ENCODE assay signal across 8 cellular contexts in the genomic region with DNA sequence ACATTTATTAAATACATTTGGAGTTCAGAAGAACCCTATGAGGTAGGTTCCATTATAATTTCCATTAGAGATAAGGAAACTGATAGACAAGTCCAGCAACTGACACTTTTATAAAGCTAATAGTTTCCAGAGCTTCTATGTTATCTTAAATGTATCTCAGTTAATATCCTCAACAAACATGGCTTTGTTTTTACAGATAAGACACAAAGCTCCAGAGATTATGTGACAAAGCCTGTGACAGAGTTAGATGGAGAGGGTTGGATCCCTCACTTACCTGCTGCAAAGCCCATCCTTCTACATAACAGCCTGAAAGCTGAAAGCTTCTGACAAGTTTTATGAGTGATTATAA. TPM values are rescaled to one million over a fixed set of nuclear protein-coding genes. Genes with fewer than 3 reads are reported as not detected.
DNase-seq lines count a peak whose midpoint lies in the region; ATAC-seq and TF ChIP-seq lines count a peak whose summit lies in the region.

No MANE protein-coding gene starts in this region.

- intact Hi-C loops in activated CD8-positive, alpha-beta T cell treated with anti-CD3 and anti-CD28 coated beads for 36 hours (cut with micrococcal nuclease): loop anchor here (5.0 kb wide), 1 partner anchor 60 kb away; the partner anchor contains the start of gene RNF13
- intact Hi-C loops in thyroid gland (cut with DNase I): no loop called here

- no peaks in the 10 kb centered on the region for H3K27me3 Mint-ChIP-seq in activated CD8-positive, alpha-beta memory T cell treated with anti-CD3 and anti-CD28 coated beads, Interleukin-2, amount 10 ng/mL, durations not matched to agents 7 days and 5 days
- H3K27me3 Mint-ChIP-seq in activated CD8-positive, alpha-beta T cell treated with anti-CD3 and anti-CD28 coated beads for 36 hours: no peaks in the 10 kb centered on the region

- H3K9me3 Mint-ChIP-seq in activated CD8-positive, alpha-beta memory T cell treated with anti-CD3 and anti-CD28 coated beads, Interleukin-2, amount 10 ng/mL, durations not matched to agents 7 days and 5 days (ENCODE audit: low read depth): no peaks in the 10 kb centered on the region
- H3K9me3 Mint-ChIP-seq in activated CD8-positive, alpha-beta T cell treated with anti-CD3 and anti-CD28 coated beads for 36 hours: no peaks in the 10 kb centered on the region

- ATAC-seq in activated CD8-positive, alpha-beta memory T cell treated with anti-CD3 and anti-CD28 coated beads, Interleukin-2, amount 10 ng/mL, durations not matched to agents 7 days and 5 days: no peak
- no peak for ATAC-seq in activated CD8-positive, alpha-beta T cell treated with anti-CD3 and anti-CD28 coated beads for 36 hours
- no peak for ATAC-seq in GM21717 (IDR thresholded peaks at IDR 0.05; ENCODE audit: unreplicated experiment)

- H3K9me3 ChIP-seq in iPS-20b (ENCODE audit: insufficient read depth, low read depth, low read length) (no peaks in the 10 kb centered on the region), thyroid gland (no peaks in the 10 kb centered on the region)

- no peak for TF ChIP-seq POLR2A in thyroid gland (IDR thresholded peaks at IDR 0.05)

- POLR2A ChIA-PET in activated CD8-positive, alpha-beta T cell treated with anti-CD3 and anti-CD28 coated beads for 36 hours (lab: Charles Lee): interaction anchor here (0.6 to 1.4 kb wide), 4 partner anchors 25 to 623 kb away, joined by 3 to 5 read pairs (median 4); partner anchors contain the start of gene RNF13

- peaks cover 23% of the 10 kb centered on the region for H3K36me3 ChIP-seq in iPS-20b (ENCODE audit: insufficient read depth, low read depth, low read length)
- H3K36me3 ChIP-seq in thyroid gland: no peaks in the 10 kb centered on the region

- H3K4me1 ChIP-seq in iPS-20b (ENCODE audit: insufficient read depth, low read length) (peaks cover 3% of the 10 kb centered on the region; the same call in 1 of the 2 replicates), thyroid gland (peaks cover 0 to 6% of the 10 kb centered on the region in 2 donors)

- H3K27me3 ChIP-seq in iPS-20b (ENCODE audit: insufficient read depth, low read length) (no peaks in the 10 kb centered on the region), thyroid gland (no peaks in the 10 kb centered on the region)

- H3K4me3 Mint-ChIP-seq in activated CD8-positive, alpha-beta memory T cell treated with anti-CD3 and anti-CD28 coated beads, Interleukin-2, amount 10 ng/mL, durations not matched to agents 7 days and 5 days: peak overlapping the region; percentile 96
- H3K4me3 Mint-ChIP-seq in activated CD8-positive, alpha-beta T cell treated with anti-CD3 and anti-CD28 coated beads for 36 hours: peak overlapping the region; percentile 86

- in situ Hi-C loops in G401 (cut with HindIII; ENCODE audit: low sequenced_read_pairs): no loop called here

- peaks cover 28% of the 10 kb centered on the region for H3K4me1 Mint-ChIP-seq in activated CD8-positive, alpha-beta memory T cell treated with anti-CD3 and anti-CD28 coated beads, Interleukin-2, amount 10 ng/mL, durations not matched to agents 7 days and 5 days
- peaks cover 21% of the 10 kb centered on the region for H3K4me1 Mint-ChIP-seq in activated CD8-positive, alpha-beta T cell treated with anti-CD3 and anti-CD28 coated beads for 36 hours (ENCODE audit: low read depth)

- TF ChIP-seq CTCF in activated CD8-positive, alpha-beta T cell treated with anti-CD3 and anti-CD28 coated beads for 36 hours (IDR thresholded peaks at IDR 0.05): peak; percentile 20
- no peak for TF ChIP-seq CTCF in thyroid gland (IDR thresholded peaks at IDR 0.05)

- DNase-seq in activated CD8-positive, alpha-beta memory T cell treated with anti-CD3 and anti-CD28 coated beads, Interleukin-2, amount 10 ng/mL, durations not matched to agents 7 days and 5 days: no peak
- DNase-seq in activated CD8-positive, alpha-beta memory T cell treated with anti-CD3 and anti-CD28 coated beads, Interleukin-2, amount 50 U/mL, for 48 hours: no peak
- DNase-seq in activated CD8-positive, alpha-beta T cell treated with anti-CD3 and anti-CD28 coated beads for 36 hours: no peak
- DNase-seq in thyroid gland: no peak
- DNase-seq in cerebellar nuclear complex (lab: John Stamatoyannopoulos, UW): no peak
- DNase-seq in G401 (ENCODE audit: low spot score): no peak

- CTCF ChIA-PET in activated CD8-positive, alpha-beta memory T cell treated with anti-CD3 and anti-CD28 coated beads, Interleukin-2, amount 10 ng/mL, durations not matched to agents 7 days and 5 days (lab: Charles Lee): interaction anchor here (0.7 to 3.4 kb wide), 11 partner anchors 10 to 258 kb away, joined by 3 to 18 read pairs (median 4); no protein-coding TSS in a partner anchor
- CTCF ChIA-PET in activated CD8-positive, alpha-beta T cell treated with anti-CD3 and anti-CD28 coated beads for 36 hours (lab: Charles Lee): interaction anchor here (0.6 to 4.6 kb wide), 14 partner anchors 11 to 243 kb away, joined by 3 to 27 read pairs (median 3); no protein-coding TSS in a partner anchor

- peak overlapping the region; percentile 91 for H3K27ac Mint-ChIP-seq in activated CD8-positive, alpha-beta memory T cell treated with anti-CD3 and anti-CD28 coated beads, Interleukin-2, amount 10 ng/mL, durations not matched to agents 7 days and 5 days
- peak overlapping the region; percentile 93 for H3K27ac Mint-ChIP-seq in activated CD8-positive, alpha-beta T cell treated with anti-CD3 and anti-CD28 coated beads for 36 hours

- H3K27ac ChIP-seq in iPS-20b (ENCODE audit: low read length): no peak overlapping the region
- peak overlapping the region in 2 of 3 donors; percentile 57 to 59 for H3K27ac ChIP-seq in thyroid gland

- H3K36me3 Mint-ChIP-seq in activated CD8-positive, alpha-beta memory T cell treated with anti-CD3 and anti-CD28 coated beads, Interleukin-2, amount 10 ng/mL, durations not matched to agents 7 days and 5 days: peaks cover 21% of the 10 kb centered on the region
- peaks cover 10% of the 10 kb centered on the region for H3K36me3 Mint-ChIP-seq in activated CD8-positive, alpha-beta T cell treated with anti-CD3 and anti-CD28 coated beads for 36 hours (ENCODE audit: low read depth)

- H3K9ac ChIP-seq in iPS-20b (ENCODE audit: low read depth, low read length): peak overlapping the region; percentile 94; the same call in 1 of the 2 replicates

- H3K4me3 ChIP-seq in iPS-20b (ENCODE audit: low read length) (peak overlapping the region; percentile 94), thyroid gland (replicated peaks in 1 of 3) (peak overlapping the region; percentile 25 to 65 (median 61))

RNA-seq across cellular contexts. Expression of gene COMMD2, which starts 0.5 kb away (rescaled TPM):
- 10 to 100 TPM; 35.5 to 38.9 TPM for total RNA-seq in activated CD8-positive, alpha-beta memory T cell treated with anti-CD3 and anti-CD28 coated beads, Interleukin-2, amount 10 ng/mL, durations not matched to agents 7 days and 5 days
- total RNA-seq in activated CD8-positive, alpha-beta T cell treated with anti-CD3 and anti-CD28 coated beads for 36 hours: 10 to 100 TPM; 31.0 to 31.8 TPM
- total RNA-seq in thyroid gland: 10 to 100 TPM; 36.4 to 56.5 (median 45.6) TPM
- 37.3 and 78.2 TPM in 2 replicates for total RNA-seq in G401 (2014; rRNA removed; shearing (Covaris generic))

RNA-seq across cellular contexts. Expression of gene ANKUB1, which starts 39.6 kb away (rescaled TPM):
- total RNA-seq in activated CD8-positive, alpha-beta memory T cell treated with anti-CD3 and anti-CD28 coated beads, Interleukin-2, amount 10 ng/mL, durations not matched to agents 7 days and 5 days: not detected
- not detected for total RNA-seq in activated CD8-positive, alpha-beta T cell treated with anti-CD3 and anti-CD28 coated beads for 36 hours
- not detected for total RNA-seq in thyroid gland
- total RNA-seq in G401 (2014; rRNA removed; shearing (Covaris generic)): not detected in 2 replicates
